In genomic region chr17:77316191-77316641, GRCh38 we compare ENCODE assay signal across 9 cellular contexts.
DNase-seq lines count a peak whose midpoint lies in the region; ATAC-seq and TF ChIP-seq lines count a peak whose summit lies in the region.
"Had no signal": no experiment of that assay in that cellular context is flagged by ENCODE, and none has a peak within 500 bp of the region (broad histone marks: within the 10 kb centered on the region; RNA-seq: fewer than 3 reads in every experiment).

No MANE protein-coding gene starts in this region.

- intact Hi-C loops in MCF 10A (cut with micrococcal nuclease), result no loop called here
- intact Hi-C loops in left colon (cut with DNase I, micrococcal nuclease), result no loop called here

- ATAC-seq in left colon (no peak), thoracic aorta (ENCODE audit: insufficient number of reproducible peaks, low FRiP score, low read depth) (no peak), GM19397 (IDR thresholded peaks at IDR 0.05; ENCODE audit: unreplicated experiment) (no peak)
- ATAC-seq in activated T-cell treated with anti-CD3 and anti-CD28 coated beads, Interleukin-2, amount 50 U/mL, for 4 hours, result no peak

- H3K9me3 ChIP-seq in HUES48 (ENCODE audit: control insufficient read depth, insufficient read depth, low read length), result no peaks in the 10 kb centered on the region
- H3K9me3 ChIP-seq in thoracic aorta, result no peaks in the 10 kb centered on the region

- no peaks in the 10 kb centered on the region for H3K9me3 Mint-ChIP-seq in MCF 10A (ENCODE audit: unreplicated experiment)
- no peaks in the 10 kb centered on the region for H3K9me3 Mint-ChIP-seq in activated T-cell treated with anti-CD3 and anti-CD28 coated beads, Interleukin-2, amount 50 U/mL, for 4 hours
- H3K9me3 Mint-ChIP-seq: naive B cell had no signal

- H3K4me1 ChIP-seq in HUES48 (ENCODE audit: control insufficient read depth, insufficient read depth, low read length), result peaks cover 24% of the 10 kb centered on the region
- H3K4me1 ChIP-seq in thoracic aorta (ENCODE audit: control insufficient read depth in 1 of 2, low read depth in 2 of 2), result peaks cover 34 to 66% of the 10 kb centered on the region in 2 donors

- no peak overlapping the region for H3K4me3 Mint-ChIP-seq in MCF 10A (ENCODE audit: unreplicated experiment)
- no peak overlapping the region for H3K4me3 Mint-ChIP-seq in activated T-cell treated with anti-CD3 and anti-CD28 coated beads, Interleukin-2, amount 50 U/mL, for 4 hours

- BruUV-seq in MCF 10A (replicated peaks; lab: Mats Ljungman, UMichigan), result no TSS peak

- no peaks in the 10 kb centered on the region for H3K27me3 Mint-ChIP-seq in MCF 10A (ENCODE audit: insufficient read depth, unreplicated experiment)
- no peaks in the 10 kb centered on the region for H3K27me3 Mint-ChIP-seq in activated T-cell treated with anti-CD3 and anti-CD28 coated beads, Interleukin-2, amount 50 U/mL, for 4 hours (ENCODE audit: low read depth)
- H3K27me3 Mint-ChIP-seq: naive B cell had no signal

- H3K4me3 ChIP-seq in HUES48 (ENCODE audit: low read depth, low read length) (no peak overlapping the region), thoracic aorta (peak overlapping the region; percentile 31)

- peak; percentile 59 for DNase-seq in MCF 10A (ENCODE audit: unreplicated experiment)
- DNase-seq in left colon, result peak; percentile 23 to 47
- DNase-seq in thoracic aorta (ENCODE audit: low spot score), result no peak
- DNase-seq in activated T-cell treated with anti-CD3 and anti-CD28 coated beads, Interleukin-2, amount 50 U/mL, for 4 hours, result no peak
- no peak for DNase-seq in DMS114 treated with DMSO at 0.1 percent for 48 hours (lab: John Stamatoyannopoulos, UW; ENCODE audit: unreplicated experiment)
- DNase-seq: cortex of kidney, naive B cell had no signal

- H3K27me3 ChIP-seq in HUES48 (ENCODE audit: control insufficient read depth, insufficient read depth, low read length), result no peaks in the 10 kb centered on the region
- H3K27me3 ChIP-seq in thoracic aorta (replicated peaks; ENCODE audit: insufficient read depth), result no peaks in the 10 kb centered on the region

- POLR2A ChIA-PET in MCF 10A (lab: Yijun Ruan, JAX), result interaction anchor here (1.3 to 2.1 kb wide), 2 partner anchors 17 to 29 kb away, joined by 4 to 5 read pairs; no protein-coding TSS in a partner anchor

- peaks cover 45% of the 10 kb centered on the region for H3K36me3 Mint-ChIP-seq in MCF 10A (ENCODE audit: insufficient read depth, unreplicated experiment)
- no peaks in the 10 kb centered on the region for H3K36me3 Mint-ChIP-seq in activated T-cell treated with anti-CD3 and anti-CD28 coated beads, Interleukin-2, amount 50 U/mL, for 4 hours (ENCODE audit: insufficient read depth)
- H3K36me3 Mint-ChIP-seq: naive B cell had no signal

- H3K36me3 ChIP-seq in HUES48 (ENCODE audit: control insufficient read depth, insufficient read depth, low read length) (no peaks in the 10 kb centered on the region), thoracic aorta (no peaks in the 10 kb centered on the region)

- CTCF ChIA-PET in MCF 10A (lab: Yijun Ruan, JAX), result no interaction called here

- peak overlapping the region; percentile 78 for H3K27ac ChIP-seq in HUES48 (ENCODE audit: low read depth, low read length)
- H3K27ac ChIP-seq in thoracic aorta, result peak overlapping the region; percentile 38 to 43

- peaks cover 30% of the 10 kb centered on the region for H3K4me1 Mint-ChIP-seq in MCF 10A (ENCODE audit: insufficient read depth, unreplicated experiment)
- peaks cover 24% of the 10 kb centered on the region for H3K4me1 Mint-ChIP-seq in activated T-cell treated with anti-CD3 and anti-CD28 coated beads, Interleukin-2, amount 50 U/mL, for 4 hours (ENCODE audit: low read depth)

- no peak overlapping the region for H3K27ac Mint-ChIP-seq in MCF 10A (ENCODE audit: low read depth, unreplicated experiment)

- TF ChIP-seq CTCF in MCF 10A (IDR thresholded peaks at IDR 0.05; ENCODE audit: unreplicated experiment) (no peak), thoracic aorta (IDR thresholded peaks at IDR 0.05) (no peak)

- no peak overlapping the region for H3K9ac ChIP-seq in HUES48 (ENCODE audit: low read depth, low read length)

Comparison
In these comparisons a context has a peak if more than half of its experiments do, and no peak if none do; other contexts are left out.
1. DNase-seq: peak in MCF 10A (single experiment) and left colon (2 of 2); none in thoracic aorta (single experiment), activated T-cell treated with anti-CD3 and anti-CD28 coated beads, Interleukin-2, amount 50 U/mL, for 4 hours (single experiment) and DMS114 treated with DMSO at 0.1 percent for 48 hours (single experiment).